Comparison of ENCODE assay signal across 13 cellular contexts in genomic region chr4:76694056-76694455, GRCh38.
"Had no signal": no experiment of that assay in that cellular context is flagged by ENCODE, and none has a peak within 500 bp of the region (broad histone marks: within the 10 kb centered on the region; RNA-seq: fewer than 3 reads in every experiment).

No MANE protein-coding gene starts in this region.

- H3K27me3 ChIP-seq: upper lobe of right lung had no signal

- H3K36me3 ChIP-seq: suprapubic skin, upper lobe of right lung had no signal

- H3K27ac ChIP-seq: suprapubic skin, upper lobe of right lung had no signal

- H3K4me3 ChIP-seq: lung, mucosa of descending colon, suprapubic skin, upper lobe of right lung had no signal

- FAIRE-seq: endothelial cell of umbilical vein had no signal

- DNase-seq: activated CD4-positive, alpha-beta T cell treated with anti-CD3 and anti-CD28 coated beads, Interleukin-2, amount 10 ng/mL, durations not matched to agents 7 days and 5 days; activated CD4-positive, CD25-positive, alpha-beta regulatory T cell; activated CD8-positive, alpha-beta memory T cell treated with anti-CD3 and anti-CD28 coated beads for 24 hours; hypothalamus; mucosa of descending colon; stimulated activated CD4-positive, alpha-beta T cell treated with anti-CD3 and anti-CD28 coated beads, Interleukin-12 subunit alpha, Interleukin-12 subunit beta, amount 100 ng/mL, for 4 hours; stimulated activated naive CD4-positive, alpha-beta T cell; upper lobe of right lung had no signal

- H3K9me3 ChIP-seq: mucosa of descending colon, suprapubic skin, upper lobe of right lung had no signal

- ATAC-seq: activated T-helper 17 cell treated with anti-CD3 and anti-CD28 coated beads, Interleukin-2, amount 50 U/mL, for 72 hours; mucosa of descending colon; natural killer cell treated with Interleukin-12 subunit alpha and Interleukin-12 subunit beta and Interleukin-15 and Interleukin-18, amount 100 ng/mL, for 72 hours; upper lobe of right lung had no signal
